8 cellular contexts compared by ENCODE assay signal in the genomic region with DNA sequence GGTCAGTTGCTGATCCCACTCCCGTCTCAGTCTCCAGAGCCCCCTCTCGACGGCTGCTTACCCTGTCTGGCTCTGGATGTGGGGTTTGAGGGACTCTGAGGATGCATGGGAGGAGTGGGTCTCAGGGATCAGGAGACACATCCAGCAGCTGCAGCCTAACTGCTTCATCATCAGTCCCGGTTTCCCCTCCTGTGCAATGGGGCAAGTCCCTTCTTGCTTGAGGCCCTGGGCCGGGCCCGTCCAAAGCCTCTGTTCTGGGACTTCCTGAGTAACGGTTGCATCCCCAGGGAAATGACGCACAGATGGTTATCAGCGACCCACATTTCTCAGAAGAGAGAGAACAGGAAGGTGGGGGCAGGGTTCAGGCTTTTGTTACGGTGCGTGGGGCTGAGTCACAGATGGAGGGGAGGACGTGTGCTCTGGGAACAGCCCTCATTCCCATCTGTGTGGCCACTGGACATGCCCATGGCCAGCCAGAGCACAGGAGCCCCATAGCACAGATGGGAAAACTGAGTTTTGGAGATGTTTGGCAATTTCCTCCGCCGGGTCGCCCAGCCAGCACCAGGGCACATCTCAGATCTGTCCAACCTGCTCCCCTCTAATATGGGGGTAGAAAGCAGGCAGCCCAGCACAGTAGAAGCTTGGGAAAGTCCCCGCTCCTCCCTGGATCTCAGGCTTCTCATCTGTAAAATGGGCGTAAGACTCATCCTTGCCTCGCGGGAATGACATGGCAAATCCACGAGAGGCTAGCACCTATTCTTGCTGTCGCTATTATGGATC. TPM values are rescaled to one million over a fixed set of nuclear protein-coding genes. Genes with fewer than 3 reads are reported as not detected.
A peak's percentile ranks its signal among the peaks of the same experiment; 100 is the strongest.
DNase-seq lines count a peak whose midpoint lies in the region; ATAC-seq lines count a peak whose summit lies in the region.

No MANE protein-coding gene starts in this region.

- intact Hi-C loops in head of caudate nucleus (cut with DNase I), result no loop called here

- peak; percentile 94 for DNase-seq in GDM1 (lab: John Stamatoyannopoulos, UW)
- peak; percentile 100 for DNase-seq in RPMI7951 (ENCODE audit: low read depth)
- DNase-seq in activated effector memory CD4-positive, alpha-beta T cell treated with Interleukin-2 at 50 U/mL for 16 hours, result peak; percentile 69
- peak in 23 of 42 donors; percentile 16 to 69 (median 44) for DNase-seq in head of caudate nucleus
- DNase-seq in stimulated activated CD4-positive, alpha-beta T cell treated with anti-CD3 and anti-CD28 coated beads, Interleukin-12 subunit alpha, Interleukin-12 subunit beta, amount 100 ng/mL, for 48 hours (ENCODE audit: low read depth in 2 of 3, low spot score in 1 of 3), result peak; percentile 81 to 85 (median 85)
- no peak for DNase-seq in NCI-H1930 (lab: John Stamatoyannopoulos, UW)
- DNase-seq in hypothalamus (lab: John Stamatoyannopoulos, UW), result no peak

- peak; percentile 84 for ATAC-seq in HG02642 (IDR thresholded peaks at IDR 0.05; ENCODE audit: poor library complexity, unreplicated experiment)

RNA-seq across cellular contexts. Expression of gene GNA15, which starts 19.3 kb away (rescaled TPM):
- 36.5 and 42.2 TPM in 2 replicates for total RNA-seq in RPMI7951 (2014; rRNA removed; shearing (Covaris generic))

RNA-seq across cellular contexts. Expression of gene S1PR4, which starts 23.4 kb away (rescaled TPM):
- total RNA-seq in RPMI7951 (2014; rRNA removed; shearing (Covaris generic)), result not detected in 2 replicates

RNA-seq across cellular contexts. Expression of gene NCLN, which starts 30.6 kb away (rescaled TPM):
- total RNA-seq in RPMI7951 (2014; rRNA removed; shearing (Covaris generic)), result 29.2 and 39.5 TPM in 2 replicates

Comparison
In these comparisons a context has a peak if more than half of its experiments do, and no peak if none do; other contexts are left out.
1. DNase-seq: peak in GDM1 (single experiment), RPMI7951 (single experiment), activated effector memory CD4-positive, alpha-beta T cell treated with Interleukin-2 at 50 U/mL for 16 hours (single experiment), head of caudate nucleus (23 of 42) and stimulated activated CD4-positive, alpha-beta T cell treated with anti-CD3 and anti-CD28 coated beads, Interleukin-12 subunit alpha, Interleukin-12 subunit beta, amount 100 ng/mL, for 48 hours (3 of 3); none in NCI-H1930 (0 of 2) and hypothalamus (0 of 51).